ENCODE assay signal across 17 cellular contexts in genomic region chr1:64092851-64093371, GRCh38.
DNase-seq lines count a peak whose midpoint lies in the region; ATAC-seq, FAIRE-seq and TF ChIP-seq lines count a peak whose summit lies in the region.
"Had no signal": no experiment of that assay in that cellular context is flagged by ENCODE, and none has a peak within 500 bp of the region (broad histone marks: within the 10 kb centered on the region; RNA-seq: fewer than 3 reads in every experiment).

No MANE protein-coding gene starts in this region.

- no peaks in the 10 kb centered on the region for H3K27me3 Mint-ChIP-seq in astrocyte (ENCODE audit: low read depth, unreplicated experiment)

- FAIRE-seq in astrocyte (lab: Jason Lieb, UNC) (no peak), D721Med (lab: Jason Lieb, UNC) (no peak)

- H3K27me3 ChIP-seq in IMR-90 (ENCODE audit: control insufficient read depth, insufficient read depth, low read length), result no peaks in the 10 kb centered on the region
- no peaks in the 10 kb centered on the region for H3K27me3 ChIP-seq in astrocyte (ENCODE audit: insufficient read depth, low read length)
- H3K27me3 ChIP-seq: uterus had no signal

- ATAC-seq in IMR-90 (ENCODE audit: low read depth), result no peak
- no peak for ATAC-seq in GM21423 (IDR thresholded peaks at IDR 0.05; ENCODE audit: unreplicated experiment)
- ATAC-seq in HG02571 (IDR thresholded peaks at IDR 0.05; ENCODE audit: unreplicated experiment), result no peak
- no peak for ATAC-seq in HG02852 (IDR thresholded peaks at IDR 0.05; ENCODE audit: unreplicated experiment)
- ATAC-seq: activated CD4-positive, alpha-beta T cell treated with anti-CD3 and anti-CD28 coated beads for 36 hours; esophagus mucosa; right cardiac atrium; stimulated activated naive CD8-positive, alpha-beta T cell treated with anti-CD3 and anti-CD28 coated beads, Interleukin-15, Interleukin-2, amounts not matched to agents 100 U/mL and 50 U/mL, for 24 hours had no signal

- H3K4me1 ChIP-seq in IMR-90 (ENCODE audit: control insufficient read depth, insufficient read depth, low read length) (no peaks in the 10 kb centered on the region), astrocyte (ENCODE audit: insufficient read depth, low read length) (no peaks in the 10 kb centered on the region)
- H3K4me1 ChIP-seq: uterus had no signal

- TF ChIP-seq POLR2A in IMR-90 (IDR thresholded peaks at IDR 0.05; ENCODE audit: low read depth, low read length), result no peak

- no TSS peak for BruUV-seq in IMR-90 (replicated peaks; lab: Mats Ljungman, UMichigan)

- no peak overlapping the region for H3K4ac ChIP-seq in IMR-90 (ENCODE audit: low read depth, low read length)

- no CpG with 5 or more reads among the region's 5 CpGs for WGBS in IMR-90 (ENCODE audit: extremely low coverage in 2 of 2, insufficient read length in 1 of 2), 2 experiments

- TF ChIP-seq CTCF in IMR-90 (conservative IDR thresholded peaks at IDR 0.05; ENCODE audit: low read depth, low read length) (no peak), astrocyte (IDR thresholded peaks at IDR 0.05; ENCODE audit: insufficient read depth, low read depth, low read length) (no peak), D721Med (IDR thresholded peaks at IDR 0.05; ENCODE audit: insufficient read depth, missing control alignments) (no peak)

- no peak overlapping the region for H3K9ac ChIP-seq in IMR-90 (ENCODE audit: low read depth, low read length)
- no peak overlapping the region for H3K9ac ChIP-seq in astrocyte (ENCODE audit: low read length)

- DNase-seq in IMR-90 (no peak), astrocyte (ENCODE audit: low read depth) (no peak), inferior parietal cortex (ENCODE audit: extremely low spot score) (peak; percentile 61), pons (ENCODE audit: low spot score) (peak; percentile 82), D721Med (ENCODE audit: insufficient read length, low spot score) (no peak)
- DNase-seq: activated CD4-positive, alpha-beta T cell treated with anti-CD3 and anti-CD28 coated beads for 36 hours; activated gamma-delta T cell treated with Interleukin-2 at 50 U/mL for 16 hours; CD4-positive, CD25-positive, alpha-beta regulatory T cell; HFFc6; NCI-H1436 treated with DMSO at 0.1 percent for 48 hours; right cardiac atrium; stimulated activated naive CD8-positive, alpha-beta T cell treated with anti-CD3 and anti-CD28 coated beads, Interleukin-15, Interleukin-2, amounts not matched to agents 100 U/mL and 50 U/mL, for 24 hours; uterus had no signal

- H3K4me2 ChIP-seq in IMR-90 (ENCODE audit: low read depth, low read length) (no peak overlapping the region), astrocyte (ENCODE audit: low read length) (no peak overlapping the region)

- CTCF ChIA-PET in IMR-90 (lab: Yijun Ruan, JAX), result interaction anchor here (0.6 kb wide), 1 partner anchor 35 kb away, joined by 3 read pairs; no protein-coding TSS in a partner anchor

- H3K79me1 ChIP-seq in IMR-90 (ENCODE audit: low read depth in 1 of 2, low read length in 2 of 2), result no peaks in the 10 kb centered on the region

- no peak overlapping the region for H2BK15ac ChIP-seq in IMR-90 (ENCODE audit: low read depth, low read length)

- H3K4me3 ChIP-seq in IMR-90 (ENCODE audit: insufficient read depth, low read depth, low read length) (no peak overlapping the region), astrocyte (ENCODE audit: insufficient read depth, low read depth, low read length) (no peak overlapping the region)
- H3K4me3 ChIP-seq: uterus had no signal

- no peak overlapping the region for H2BK20ac ChIP-seq in IMR-90 (ENCODE audit: low read depth, low read length)

- peak overlapping the region; percentile 4; the same call in 1 of the 2 replicates for H3K14ac ChIP-seq in IMR-90 (replicated peaks; ENCODE audit: low read depth, low read length)

- no peak overlapping the region for H2BK5ac ChIP-seq in IMR-90 (ENCODE audit: low read depth, low read length, poor library complexity, severe bottlenecking)

- H3K9me1 ChIP-seq in IMR-90 (ENCODE audit: insufficient read depth, low read length), result no peaks in the 10 kb centered on the region

- peak overlapping the region; percentile 19 for H3K27ac Mint-ChIP-seq in astrocyte (ENCODE audit: unreplicated experiment)
- H3K27ac Mint-ChIP-seq: activated CD4-positive, alpha-beta T cell treated with anti-CD3 and anti-CD28 coated beads for 36 hours; CD4-positive, CD25-positive, alpha-beta regulatory T cell; HFFc6 had no signal

- H4K5ac ChIP-seq in IMR-90 (ENCODE audit: low read depth, low read length), result no peak overlapping the region

- H3K9me3 ChIP-seq in IMR-90 (ENCODE audit: control insufficient read depth, insufficient read depth, low read length) (no peaks in the 10 kb centered on the region), astrocyte (ENCODE audit: insufficient read depth, low read depth, low read length) (no peaks in the 10 kb centered on the region)
- H3K9me3 ChIP-seq: uterus had no signal

- no peak overlapping the region for H4K8ac ChIP-seq in IMR-90 (ENCODE audit: low read depth in 2 of 2, low read length in 2 of 2)

- H3K36me3 Mint-ChIP-seq in astrocyte (ENCODE audit: low read depth, unreplicated experiment), result no peaks in the 10 kb centered on the region
- H3K36me3 Mint-ChIP-seq: CD4-positive, CD25-positive, alpha-beta regulatory T cell had no signal

- H3K36me3 ChIP-seq in IMR-90 (ENCODE audit: control insufficient read depth, insufficient read depth, low read length) (no peaks in the 10 kb centered on the region), astrocyte (ENCODE audit: insufficient read depth, low read length) (no peaks in the 10 kb centered on the region)
- H3K36me3 ChIP-seq: uterus had no signal

- H4K91ac ChIP-seq in IMR-90 (ENCODE audit: insufficient read depth, low read depth, low read length), result no peak overlapping the region

- H2BK120ac ChIP-seq in IMR-90 (ENCODE audit: low read depth, low read length), result no peak overlapping the region

- no peak overlapping the region for H3K4me3 Mint-ChIP-seq in astrocyte (ENCODE audit: unreplicated experiment)
- H3K4me3 Mint-ChIP-seq: activated CD4-positive, alpha-beta T cell treated with anti-CD3 and anti-CD28 coated beads for 36 hours; CD4-positive, CD25-positive, alpha-beta regulatory T cell; HFFc6 had no signal

- in situ Hi-C loops in IMR-90 (cut with MboI; ENCODE audit: low sequenced_read_pairs), result no loop called here

- H3K9me3 Mint-ChIP-seq in astrocyte (ENCODE audit: unreplicated experiment), result no peaks in the 10 kb centered on the region
- H3K9me3 Mint-ChIP-seq: HFFc6 had no signal

- H2AFZ ChIP-seq in IMR-90 (replicated peaks; ENCODE audit: low read length, poor library complexity) (no peak overlapping the region), astrocyte (ENCODE audit: low read depth, low read length) (no peak overlapping the region)

- no peak overlapping the region for H3K23ac ChIP-seq in IMR-90 (ENCODE audit: low read depth, low read length)

- H3K4me1 Mint-ChIP-seq in astrocyte (ENCODE audit: low read depth, unreplicated experiment), result peaks cover 31% of the 10 kb centered on the region
- H3K4me1 Mint-ChIP-seq: activated CD4-positive, alpha-beta T cell treated with anti-CD3 and anti-CD28 coated beads for 36 hours; CD4-positive, CD25-positive, alpha-beta regulatory T cell had no signal

- dilution Hi-C loops in IMR-90 (cut with HindIII; ENCODE audit: low sequenced_read_pairs, unreplicated experiment), result no loop called here

- intact Hi-C loops in IMR-90 (cut with micrococcal nuclease), result no loop called here

- H4K20me1 ChIP-seq in IMR-90 (ENCODE audit: insufficient read depth, low read length) (no peaks in the 10 kb centered on the region), astrocyte (ENCODE audit: insufficient read depth, low read length) (no peaks in the 10 kb centered on the region)

- POLR2A ChIA-PET in IMR-90 (lab: Charles Lee; ENCODE audit: unreplicated experiment), result no interaction called here

- no peak overlapping the region for H3K18ac ChIP-seq in IMR-90 (ENCODE audit: low read depth, low read length)

- no peak overlapping the region for H3K56ac ChIP-seq in IMR-90 (ENCODE audit: extremely low read depth, insufficient read depth, low read length)

- no peak overlapping the region for H2AK9ac ChIP-seq in IMR-90 (replicated peaks; ENCODE audit: low read depth, low read length, poor library complexity)

- TF ChIP-seq RAD21 in IMR-90 (IDR thresholded peaks at IDR 0.05; ENCODE audit: low read length), result no peak

- H3K79me2 ChIP-seq in astrocyte (ENCODE audit: insufficient read depth, low read length), result no peaks in the 10 kb centered on the region

- no peak overlapping the region for H2AK5ac ChIP-seq in IMR-90 (ENCODE audit: low read depth, low read length)

- no peak overlapping the region for H3K27ac ChIP-seq in IMR-90 (ENCODE audit: insufficient read depth, low read length)
- H3K27ac ChIP-seq in astrocyte (ENCODE audit: low read depth, low read length), result no peak overlapping the region

TF ChIP-seq in IMR-90, 13 proteins besides CTCF, POLR2A, EP300 and RAD21:
- TF ChIP-seq NFE2L2 (IDR thresholded peaks at IDR 0.05; ENCODE audit: low read depth, low read length), result no peak
- TF ChIP-seq FOS (IDR thresholded peaks at IDR 0.05; ENCODE audit: low read depth, low read length), result no peak
- no peak for TF ChIP-seq BHLHE40 (IDR thresholded peaks at IDR 0.05; ENCODE audit: low read depth, low read length)
- no peak for TF ChIP-seq MAFK (IDR thresholded peaks at IDR 0.05; ENCODE audit: low read depth, low read length)
- TF ChIP-seq RFX5 (IDR thresholded peaks at IDR 0.05; ENCODE audit: low read depth, low read length), result no peak
- TF ChIP-seq MAZ (IDR thresholded peaks at IDR 0.05; ENCODE audit: borderline replicate concordance, low read depth, low read length), result no peak
- no peak for TF ChIP-seq SMC3 (IDR thresholded peaks at IDR 0.05; ENCODE audit: low read depth, low read length)
- no peak for TF ChIP-seq USF2 (IDR thresholded peaks at IDR 0.05; ENCODE audit: low read depth, low read length)
- no peak for TF ChIP-seq CEBPB (IDR thresholded peaks at IDR 0.05; ENCODE audit: low read depth, low read length)

Comparison
In these comparisons a context has a peak if more than half of its experiments do, and no peak if none do; other contexts are left out.
1. DNase-seq: peak in inferior parietal cortex (single experiment) and pons (single experiment); none in IMR-90 (single experiment), astrocyte (single experiment) and D721Med (single experiment).